Comparison of ENCODE assay signal across 34 cellular contexts in genomic region chr10:98917828-98918227, GRCh38.
"Had no signal": no experiment of that assay in that cellular context is flagged by ENCODE, and none has a peak within 500 bp of the region (broad histone marks: within the 10 kb centered on the region; RNA-seq: fewer than 3 reads in every experiment).

No MANE protein-coding gene starts in this region.

- H3K27me3 Mint-ChIP-seq: activated B cell treated with CpG ODN at 0.5 μM for 24 hours; activated CD4-positive, alpha-beta memory T cell treated with anti-CD3 and anti-CD28 coated beads for 36 hours; activated CD4-positive, alpha-beta T cell treated with anti-CD3 and anti-CD28 coated beads, Interleukin-2, amount 10 ng/mL, durations not matched to agents 24 days and 14 days; activated CD8-positive, alpha-beta T cell treated with anti-CD3 and anti-CD28 coated beads for 36 hours; activated naive CD4-positive, alpha-beta T cell treated with anti-CD3 and anti-CD28 coated beads, Interleukin-2, amount 10 ng/mL, durations not matched to agents 7 days and 5 days; activated naive CD4-positive, alpha-beta T cell treated with anti-CD3 and anti-CD28 coated beads, Interleukin-2, amount 50 U/mL, for 24 hours; activated naive CD8-positive, alpha-beta T cell; activated naive CD8-positive, alpha-beta T cell treated with anti-CD3 and anti-CD28 coated beads, Interleukin-2, amount 10 ng/mL, durations not matched to agents 7 days and 5 days had no signal

- H3K27ac Mint-ChIP-seq: activated B cell treated with CpG ODN at 0.5 μM for 24 hours; activated CD4-positive, alpha-beta memory T cell treated with anti-CD3 and anti-CD28 coated beads for 36 hours; activated CD4-positive, alpha-beta T cell treated with anti-CD3 and anti-CD28 coated beads, Interleukin-2, amount 10 ng/mL, durations not matched to agents 24 days and 14 days; activated CD8-positive, alpha-beta T cell treated with anti-CD3 and anti-CD28 coated beads for 36 hours; activated naive CD4-positive, alpha-beta T cell treated with anti-CD3 and anti-CD28 coated beads, Interleukin-2, amount 10 ng/mL, durations not matched to agents 7 days and 5 days; activated naive CD4-positive, alpha-beta T cell treated with anti-CD3 and anti-CD28 coated beads, Interleukin-2, amount 50 U/mL, for 24 hours; activated naive CD8-positive, alpha-beta T cell; activated naive CD8-positive, alpha-beta T cell treated with anti-CD3 and anti-CD28 coated beads, Interleukin-2, amount 10 ng/mL, durations not matched to agents 7 days and 5 days; activated T-helper 2 cell treated with anti-CD3 and anti-CD28 coated beads, Interferon-gamma antibody, Interleukin-2, Interleukin-4, amounts not matched to agents 10 μg/mL and 5 μg/mL and 100 μg/mL, durations not matched to agents 14 hours and 24 hours and 36 hours; T-helper 1 cell treated with Interleukin-12 subunit alpha and Interleukin-12 subunit beta and Interleukin-4 antibody, amounts not matched to agents 30 μg/mL and 1 μg/mL, for 36 hours; T-helper 2 cell treated with Interferon-gamma antibody and Interleukin-4, amounts not matched to agents 5 μg/mL and 100 μg/mL, for 36 hours had no signal

- ATAC-seq: activated CD8-positive, alpha-beta T cell treated with anti-CD3 and anti-CD28 coated beads for 36 hours; body of pancreas had no signal

- H3K4me3 Mint-ChIP-seq: activated B cell treated with CpG ODN at 0.5 μM for 24 hours; activated CD4-positive, alpha-beta memory T cell treated with anti-CD3 and anti-CD28 coated beads for 36 hours; activated CD4-positive, alpha-beta T cell treated with anti-CD3 and anti-CD28 coated beads, Interleukin-2, amount 10 ng/mL, durations not matched to agents 24 days and 14 days; activated CD8-positive, alpha-beta T cell treated with anti-CD3 and anti-CD28 coated beads for 36 hours; activated naive CD4-positive, alpha-beta T cell treated with anti-CD3 and anti-CD28 coated beads, Interleukin-2, amount 10 ng/mL, durations not matched to agents 7 days and 5 days; activated naive CD4-positive, alpha-beta T cell treated with anti-CD3 and anti-CD28 coated beads, Interleukin-2, amount 50 U/mL, for 24 hours; activated naive CD8-positive, alpha-beta T cell; activated naive CD8-positive, alpha-beta T cell treated with anti-CD3 and anti-CD28 coated beads, Interleukin-2, amount 10 ng/mL, durations not matched to agents 7 days and 5 days; T-helper 1 cell treated with Interleukin-12 subunit alpha and Interleukin-12 subunit beta and Interleukin-4 antibody, amounts not matched to agents 30 μg/mL and 1 μg/mL, for 36 hours; T-helper 2 cell treated with Interferon-gamma antibody and Interleukin-4, amounts not matched to agents 5 μg/mL and 100 μg/mL, for 36 hours had no signal

- H3K9me3 Mint-ChIP-seq: activated B cell treated with CpG ODN at 0.5 μM for 24 hours; activated CD4-positive, alpha-beta memory T cell treated with anti-CD3 and anti-CD28 coated beads for 36 hours; activated CD4-positive, alpha-beta T cell treated with anti-CD3 and anti-CD28 coated beads, Interleukin-2, amount 10 ng/mL, durations not matched to agents 24 days and 14 days; activated CD8-positive, alpha-beta T cell treated with anti-CD3 and anti-CD28 coated beads for 36 hours; activated naive CD4-positive, alpha-beta T cell treated with anti-CD3 and anti-CD28 coated beads, Interleukin-2, amount 10 ng/mL, durations not matched to agents 7 days and 5 days; activated naive CD4-positive, alpha-beta T cell treated with anti-CD3 and anti-CD28 coated beads, Interleukin-2, amount 50 U/mL, for 24 hours; activated naive CD8-positive, alpha-beta T cell treated with anti-CD3 and anti-CD28 coated beads, Interleukin-2, amount 10 ng/mL, durations not matched to agents 7 days and 5 days; activated T-helper 2 cell treated with anti-CD3 and anti-CD28 coated beads, Interferon-gamma antibody, Interleukin-2, Interleukin-4, amounts not matched to agents 10 μg/mL and 5 μg/mL and 100 μg/mL, durations not matched to agents 14 hours and 24 hours and 36 hours; T-helper 1 cell treated with Interleukin-12 subunit alpha and Interleukin-12 subunit beta and Interleukin-4 antibody, amounts not matched to agents 30 μg/mL and 1 μg/mL, for 36 hours; T-helper 2 cell treated with Interferon-gamma antibody and Interleukin-4, amounts not matched to agents 5 μg/mL and 100 μg/mL, for 36 hours had no signal

- DNase-seq: activated B cell treated with CpG ODN at 0.5 μM for 24 hours; activated CD4-positive, alpha-beta memory T cell treated with anti-CD3 and anti-CD28 coated beads for 36 hours; activated CD4-positive, alpha-beta T cell treated with anti-CD3 and anti-CD28 coated beads for 4 hours; activated CD4-positive, alpha-beta T cell treated with anti-CD3 and anti-CD28 coated beads, Interleukin-2, amount 10 ng/mL, durations not matched to agents 24 days and 14 days; activated CD4-positive, alpha-beta T cell treated with anti-CD3 and anti-CD28 coated beads, Interleukin-2, amount 50 U/mL, for 1 hour; activated CD4-positive, alpha-beta T cell treated with anti-CD3 and anti-CD28 coated beads, Interleukin-2, amount 50 U/mL, for 4 hours; activated CD4-positive, CD25-positive, alpha-beta regulatory T cell treated with anti-CD3 and anti-CD28 coated beads, Interleukin-2, amount 50 U/mL, for 72 hours; activated CD8-positive, alpha-beta memory T cell treated with anti-CD3 and anti-CD28 coated beads, Interleukin-2, amount 50 U/mL, for 4 hours; activated CD8-positive, alpha-beta T cell treated with anti-CD3 and anti-CD28 coated beads for 36 hours; activated effector memory CD4-positive, alpha-beta T cell treated with Interleukin-2 at 50 U/mL for 16 hours; activated gamma-delta T cell; activated naive CD4-positive, alpha-beta T cell treated with anti-CD3 and anti-CD28 coated beads, Interleukin-2, amount 10 ng/mL, durations not matched to agents 7 days and 5 days; activated naive CD4-positive, alpha-beta T cell treated with Interleukin-2 at 50 U/mL for 16 hours; activated naive CD8-positive, alpha-beta T cell treated with anti-CD3 and anti-CD28 coated beads, Interleukin-2, amount 10 ng/mL, durations not matched to agents 7 days and 5 days; activated T-cell treated with anti-CD3 and anti-CD28 coated beads for 4 hours; activated T-cell treated with anti-CD3 and anti-CD28 coated beads, Interleukin-2, amount 50 U/mL, for 1 hour; activated T-cell treated with anti-CD3 and anti-CD28 coated beads, Interleukin-2, amount 50 U/mL, for 48 hours; adrenal gland; aorta; body of pancreas; brain microvascular endothelial cell; central memory CD4-positive, alpha-beta T cell; T-helper 1 cell; T-helper 2 cell; T-helper 9 cell had no signal

- H3K4me1 ChIP-seq: adrenal gland, body of pancreas, breast epithelium had no signal

- FAIRE-seq: astrocyte, TTC549 had no signal

- H3K36me3 ChIP-seq: adrenal gland, brain microvascular endothelial cell, breast epithelium had no signal

- H3K9me3 ChIP-seq: adrenal gland, body of pancreas, breast epithelium had no signal

- H3K36me3 Mint-ChIP-seq: activated CD4-positive, alpha-beta memory T cell treated with anti-CD3 and anti-CD28 coated beads for 36 hours; activated naive CD4-positive, alpha-beta T cell treated with anti-CD3 and anti-CD28 coated beads, Interleukin-2, amount 10 ng/mL, durations not matched to agents 7 days and 5 days; activated naive CD4-positive, alpha-beta T cell treated with anti-CD3 and anti-CD28 coated beads, Interleukin-2, amount 50 U/mL, for 24 hours; activated naive CD8-positive, alpha-beta T cell; activated naive CD8-positive, alpha-beta T cell treated with anti-CD3 and anti-CD28 coated beads, Interleukin-2, amount 10 ng/mL, durations not matched to agents 7 days and 5 days had no signal

- H3K27ac ChIP-seq: adrenal gland, body of pancreas, brain microvascular endothelial cell, breast epithelium, VCaP had no signal

- H3K27me3 ChIP-seq: adrenal gland, body of pancreas, brain microvascular endothelial cell, breast epithelium had no signal

- H3K4me1 Mint-ChIP-seq: activated B cell treated with CpG ODN at 0.5 μM for 24 hours; activated CD4-positive, alpha-beta T cell treated with anti-CD3 and anti-CD28 coated beads, Interleukin-2, amount 10 ng/mL, durations not matched to agents 24 days and 14 days; activated naive CD4-positive, alpha-beta T cell treated with anti-CD3 and anti-CD28 coated beads, Interleukin-2, amount 10 ng/mL, durations not matched to agents 7 days and 5 days; activated naive CD4-positive, alpha-beta T cell treated with anti-CD3 and anti-CD28 coated beads, Interleukin-2, amount 50 U/mL, for 24 hours; activated naive CD8-positive, alpha-beta T cell treated with anti-CD3 and anti-CD28 coated beads, Interleukin-2, amount 10 ng/mL, durations not matched to agents 7 days and 5 days had no signal

- H3K4me3 ChIP-seq: adrenal gland, body of pancreas, breast epithelium had no signal
